Comparison of ENCODE assay signal across 11 cellular contexts in the genomic region with DNA sequence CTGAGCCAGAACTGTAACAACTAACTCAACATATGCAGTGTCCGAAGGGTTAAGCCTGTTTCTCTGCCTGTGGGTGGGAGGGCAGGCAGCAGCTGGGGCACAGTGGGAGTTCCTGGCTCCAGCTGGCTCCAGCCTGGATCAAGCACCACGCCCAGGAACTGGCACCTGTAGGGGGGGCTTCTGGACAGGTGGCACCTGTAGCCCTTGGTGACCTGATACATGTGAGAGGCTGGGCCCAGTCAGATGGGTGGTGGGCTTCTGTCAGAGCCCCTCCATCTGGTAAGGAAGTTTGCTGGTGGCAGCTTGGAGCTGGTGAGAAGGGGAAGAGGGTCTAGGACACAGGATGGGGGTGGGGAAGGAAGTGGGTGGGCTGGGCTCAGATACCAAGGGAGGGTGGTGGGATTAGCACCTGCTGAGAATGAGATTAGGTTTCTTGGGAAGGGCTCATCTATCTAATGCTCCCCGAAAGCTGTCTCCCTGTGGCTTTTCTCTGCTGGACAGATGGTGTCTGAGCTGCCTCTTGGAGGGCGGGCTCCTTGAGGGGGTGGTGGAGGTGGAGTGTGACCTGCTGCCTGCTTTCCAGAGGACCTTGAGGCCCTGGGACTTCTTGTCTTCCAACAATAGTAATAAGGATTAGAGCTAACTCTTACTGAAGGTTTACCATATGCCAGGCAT. TPM values are rescaled to one million over a fixed set of nuclear protein-coding genes. Genes with fewer than 3 reads are reported as not detected.
A peak's percentile ranks its signal among the peaks of the same experiment; 100 is the strongest.
DNase-seq lines count a peak whose midpoint lies in the region; ATAC-seq and TF ChIP-seq lines count a peak whose summit lies in the region.
"Had no signal": no experiment of that assay in that cellular context is flagged by ENCODE, and none has a peak within 500 bp of the region (broad histone marks: within the 10 kb centered on the region; RNA-seq: fewer than 3 reads in every experiment).

No MANE protein-coding gene starts in this region.

- H4K20me1 ChIP-seq in PC-9 (ENCODE audit: insufficient read depth), result no peaks in the 10 kb centered on the region

- no peak for ATAC-seq in heart left ventricle
- no peak for ATAC-seq in Right ventricle myocardium superior (ENCODE audit: poor library complexity)
- no peak for ATAC-seq in upper lobe of right lung
- no peak for ATAC-seq in aorta (ENCODE audit: low FRiP score)
- ATAC-seq in HG03432 (IDR thresholded peaks at IDR 0.05; ENCODE audit: unreplicated experiment), result no peak

- H3K36me3 ChIP-seq in heart left ventricle (peaks cover 0 to 46% (median 17%) of the 10 kb centered on the region in 9 donors), PC-9 (ENCODE audit: low read depth) (peaks cover 55% of the 10 kb centered on the region), upper lobe of right lung (peaks cover 28% of the 10 kb centered on the region), aorta (ENCODE audit: control insufficient read depth in 1 of 2, insufficient read depth in 2 of 2, low read length in 1 of 2) (peaks cover 0 to 3% of the 10 kb centered on the region in 2 donors)

- H3K36me3 Mint-ChIP-seq in immature natural killer cell, result peaks cover 0 to 14% (median 6%) of the 10 kb centered on the region in 3 donors

- no TSS peak for BruUV-seq in PC-9 (replicated peaks; lab: Mats Ljungman, UMichigan)

- peaks cover 87 to 90% of the 10 kb centered on the region in 2 donors for H3K4me1 Mint-ChIP-seq in immature natural killer cell

- peak overlapping the region in 10 of 12 donors; percentile 3 to 80 (median 42) for H3K27ac ChIP-seq in heart left ventricle
- H3K27ac ChIP-seq in PC-9, result peak overlapping the region; percentile 95
- H3K27ac ChIP-seq in upper lobe of right lung, result peak overlapping the region; percentile 63
- H3K27ac ChIP-seq in aorta (ENCODE audit: low read depth in 1 of 2, low read length in 2 of 2), result peak overlapping the region in 1 of 2 donors; percentile 4

- DNase-seq in heart left ventricle, result no peak
- no peak for DNase-seq in Right ventricle myocardium superior
- no peak for DNase-seq in PC-9
- no peak for DNase-seq in immature natural killer cell
- DNase-seq in upper lobe of right lung, result no peak
- DNase-seq in aorta, result no peak
- DNase-seq in AG08396 (ENCODE audit: low spot score), result no peak
- DNase-seq: effector CD8-positive, alpha-beta T cell; testis had no signal

- H3K27me3 Mint-ChIP-seq in immature natural killer cell (ENCODE audit: low read depth in 3 of 3), result no peaks in the 10 kb centered on the region

- POLR2A ChIA-PET in PC-9 (lab: Charles Lee; ENCODE audit: unreplicated experiment), result interaction anchor here (0.5 kb wide), 1 partner anchor 121 kb away, joined by 8 read pairs; no protein-coding TSS in a partner anchor

- TF ChIP-seq CTCF in heart left ventricle (IDR thresholded peaks at IDR 0.05) (no peak), PC-9 (conservative IDR thresholded peaks at IDR 0.05) (no peak), upper lobe of right lung (IDR thresholded peaks at IDR 0.05) (no peak)

- H3K27me3 ChIP-seq in heart left ventricle (no peaks in the 10 kb centered on the region), PC-9 (ENCODE audit: insufficient read depth, low read depth) (no peaks in the 10 kb centered on the region), upper lobe of right lung (no peaks in the 10 kb centered on the region), aorta (ENCODE audit: control insufficient read depth in 1 of 2, insufficient read depth in 2 of 2, low read length in 1 of 2) (no peaks in the 10 kb centered on the region)
- H3K27me3 ChIP-seq: testis had no signal

- peak overlapping the region in 3 of 5 donors; percentile 0 to 21 (median 8) for H3K4me3 Mint-ChIP-seq in immature natural killer cell

- peaks cover 92% of the 10 kb centered on the region for H3K79me2 ChIP-seq in PC-9 (ENCODE audit: low read depth)

- H3K9me3 ChIP-seq in heart left ventricle (no peaks in the 10 kb centered on the region), PC-9 (ENCODE audit: insufficient read depth, low read depth) (no peaks in the 10 kb centered on the region), upper lobe of right lung (no peaks in the 10 kb centered on the region), aorta (ENCODE audit: control insufficient read depth, low read length) (no peaks in the 10 kb centered on the region)
- H3K9me3 ChIP-seq: testis had no signal

- CTCF ChIA-PET in PC-9 (lab: Charles Lee), result interaction anchor here (2.6 kb wide), 1 partner anchor 29 kb away, joined by 14 read pairs; the partner anchor contains the start of gene BCL2L1

- H3K9me3 Mint-ChIP-seq in immature natural killer cell, result no peaks in the 10 kb centered on the region

- H3K4me2 ChIP-seq in PC-9, result peak overlapping the region; percentile 60

- no peaks in the 10 kb centered on the region for H3K9me2 ChIP-seq in PC-9 (ENCODE audit: insufficient read depth)

- peaks cover 15 to 91% (median 62%) of the 10 kb centered on the region in 12 donors for H3K4me1 ChIP-seq in heart left ventricle
- peaks cover 72% of the 10 kb centered on the region for H3K4me1 ChIP-seq in PC-9 (replicated peaks; ENCODE audit: insufficient read depth)
- peaks cover 58% of the 10 kb centered on the region for H3K4me1 ChIP-seq in upper lobe of right lung
- H3K4me1 ChIP-seq in aorta (ENCODE audit: control insufficient read depth in 1 of 2, insufficient read depth in 2 of 2, low read length in 2 of 2), result peaks cover 1 to 4% of the 10 kb centered on the region in 2 donors

- no peak for TF ChIP-seq POLR2A in heart left ventricle (IDR thresholded peaks at IDR 0.05)

- H3K4me3 ChIP-seq in heart left ventricle (no peak overlapping the region), PC-9 (no peak overlapping the region), upper lobe of right lung (no peak overlapping the region), aorta (ENCODE audit: low read length in 2 of 2) (no peak overlapping the region)
- H3K4me3 ChIP-seq: testis had no signal

- WGBS in heart left ventricle, 4 donors, result 57 to 73% (median 69%) methylated on average over 4 of the region's 4 CpGs
- 71 to 73% methylated on average over 4 of the region's 4 CpGs for WGBS in aorta, 2 donors

- peak overlapping the region; percentile 69 to 94 (median 87) for H3K27ac Mint-ChIP-seq in immature natural killer cell

- no peak overlapping the region for H2AFZ ChIP-seq in PC-9

- H3F3A ChIP-seq in PC-9 (ENCODE audit: insufficient read depth, low read depth), result peaks cover 70% of the 10 kb centered on the region

- intact Hi-C loops in heart left ventricle (cut with DNase I), result no loop called here
- intact Hi-C loops in Right ventricle myocardium superior (cut with DNase I), result no loop called here
- intact Hi-C loops in PC-9 (cut with micrococcal nuclease; ENCODE audit: unreplicated experiment), result no loop called here
- intact Hi-C loops in upper lobe of right lung (cut with DNase I), result no loop called here
- intact Hi-C loops in aorta (cut with DNase I), result no loop called here

RNA-seq across cellular contexts. Expression of gene BCL2L1, which starts 28.5 kb away (rescaled TPM):
- 100 to 1,000 TPM in 1 of 9 donors, 10 to 100 TPM in 8; 32.2 to 176 (median 62.6) TPM for total RNA-seq in heart left ventricle
- 100 to 1,000 TPM in 1 of 2 donors, 10 to 100 TPM in 1; 43.1 to 217 TPM for polyA plus RNA-seq in heart left ventricle
- 48.7 TPM for total RNA-seq in Right ventricle myocardium superior
- 125 and 129 TPM in 2 replicates for total RNA-seq in PC-9 (2021)
- polyA plus RNA-seq in immature natural killer cell, result 10 to 100 TPM; 30.9 to 60.4 (median 39.3) TPM
- 174 TPM for total RNA-seq in upper lobe of right lung
- total RNA-seq in aorta, result 100 to 1,000 TPM in 1 of 2 donors, 10 to 100 TPM in 1; 69.1 to 107 TPM
- 100 to 1,000 TPM; 103 to 104 TPM for polyA plus RNA-seq in aorta

RNA-seq across cellular contexts. Expression of gene TPX2, which starts 45.0 kb away (rescaled TPM):
- total RNA-seq in heart left ventricle (10 to 100 TPM in 1 of 9 donors, 1 to 10 TPM in 3, under 1 TPM in 5; 0.38 to 15.2 (median 0.77) TPM), Right ventricle myocardium superior (0.97 TPM), PC-9 (2021) (140 and 164 TPM in 2 replicates), upper lobe of right lung (1.6 TPM), aorta (1 to 10 TPM in 1 of 2 donors, under 1 TPM in 1; 0.75 to 2.1 TPM)
- polyA plus RNA-seq in heart left ventricle (under 1 TPM; 0.04 to 0.97 TPM), immature natural killer cell (1 to 10 TPM; 1.2 to 3.0 (median 1.8) TPM), aorta (1 to 10 TPM; 1.6 to 5.4 TPM)

RNA-seq across cellular contexts. Expression of gene COX4I2, which starts 56.4 kb away (rescaled TPM):
- total RNA-seq in heart left ventricle, result 10 to 100 TPM in 5 of 9 donors, 1 to 10 TPM in 4; 5.7 to 29.4 (median 10.6) TPM
- 10 to 100 TPM; 13.6 to 42.8 TPM for polyA plus RNA-seq in heart left ventricle
- total RNA-seq in Right ventricle myocardium superior, result 9.3 TPM
- total RNA-seq in PC-9 (2021), result not detected in 2 replicates
- polyA plus RNA-seq in immature natural killer cell, result not detected
- total RNA-seq in upper lobe of right lung, result 19.1 TPM
- total RNA-seq in aorta, result 1 to 10 TPM; 5.2 to 9.5 TPM
- polyA plus RNA-seq in aorta, result 1 to 10 TPM in 1 of 2 donors, not detected in 1; 2.0 TPM
- total RNA-seq: T-helper 1 cell treated with Interleukin-12 subunit alpha and Interleukin-12 subunit beta and Interleukin-4 antibody, amounts not matched to agents 30 ng/mL and 1 ng/mL, for 36 hours had no signal
